12 cellular contexts compared by ENCODE assay signal in genomic region chr9:121823451-121824169, GRCh38.
"Had no signal": no experiment of that assay in that cellular context is flagged by ENCODE, and none has a peak within 500 bp of the region (broad histone marks: within the 10 kb centered on the region; RNA-seq: fewer than 3 reads in every experiment).

No MANE protein-coding gene starts in this region.

- H3K36me3 ChIP-seq: pancreas, upper lobe of left lung had no signal

- H3K4me3 ChIP-seq: mucosa of descending colon, pancreas, psoas muscle, upper lobe of left lung had no signal

- H3K27me3 ChIP-seq: pancreas, upper lobe of left lung had no signal

- H3K27ac ChIP-seq: pancreas, psoas muscle, upper lobe of left lung had no signal

- ATAC-seq: left lobe of liver; mucosa of descending colon; naive thymus-derived CD8-positive, alpha-beta T cell; pancreas had no signal

- H3K4me1 ChIP-seq: pancreas had no signal

- H3K9me3 ChIP-seq: mucosa of descending colon, pancreas, psoas muscle, upper lobe of left lung had no signal

- DNase-seq: islet precursor cell; mammary epithelial cell; mucosa of descending colon; naive thymus-derived CD8-positive, alpha-beta T cell; pancreas; psoas muscle; retina; small intestine; stimulated activated CD4-positive, alpha-beta T cell treated with anti-CD3 and anti-CD28 coated beads, Interleukin-12 subunit alpha, Interleukin-12 subunit beta, amount 100 ng/mL, for 4 hours; stimulated activated naive CD4-positive, alpha-beta T cell treated with Interleukin-2 at 50 U/mL for 16 hours; upper lobe of left lung had no signal
